ENCODE assay signal across 9 cellular contexts in the genomic region with DNA sequence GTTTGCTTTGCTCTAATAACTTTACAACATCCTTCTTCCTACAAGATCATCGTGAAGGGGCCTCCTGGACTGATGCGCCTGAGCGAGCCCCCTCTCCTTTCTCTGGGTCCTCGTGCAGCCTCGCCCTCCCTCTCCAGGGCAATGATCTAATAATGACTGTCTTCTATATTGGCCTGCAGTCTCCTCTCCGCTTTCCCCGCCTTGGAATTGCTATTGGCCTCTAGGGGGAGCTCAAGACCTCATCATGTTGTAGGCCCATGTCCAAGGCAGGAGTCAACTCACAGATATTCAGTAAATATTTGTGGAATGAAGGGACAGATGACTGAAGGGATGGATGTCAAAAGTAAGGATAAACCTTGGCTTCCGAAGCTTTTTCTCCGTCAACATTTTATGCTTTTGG.
DNase-seq lines count a peak whose midpoint lies in the region; ATAC-seq, FAIRE-seq and TF ChIP-seq lines count a peak whose summit lies in the region.
"Had no signal": no experiment of that assay in that cellular context is flagged by ENCODE, and none has a peak within 500 bp of the region (broad histone marks: within the 10 kb centered on the region; RNA-seq: fewer than 3 reads in every experiment).

No MANE protein-coding gene starts in this region.

- no peak overlapping the region for H3K27ac ChIP-seq in SK-N-MC
- H3K27ac ChIP-seq in pancreas: no peak overlapping the region

- H3K27ac Mint-ChIP-seq in natural killer cell treated with Interleukin-12 subunit alpha and Interleukin-12 subunit beta and Interleukin-15 and Interleukin-18, amount 100 ng/mL, for 72 hours: no peak overlapping the region

- peak in 3 of 4 donors; percentile 79 to 85 (median 80) for ATAC-seq in pancreas
- ATAC-seq in natural killer cell treated with Interleukin-12 subunit alpha and Interleukin-12 subunit beta and Interleukin-15 and Interleukin-18, amount 100 ng/mL, for 72 hours: no peak

- intact Hi-C loops in pancreas (cut with DNase I): no loop called here

- H3K4me1 ChIP-seq in pancreas: no peaks in the 10 kb centered on the region

- no peak overlapping the region for H3K9ac ChIP-seq in SK-N-MC (ENCODE audit: insufficient read length)

- TF ChIP-seq CTCF in fibroblast of villous mesenchyme (IDR thresholded peaks at IDR 0.05; ENCODE audit: insufficient read depth, low read depth, low read length) (no peak), pancreas (IDR thresholded peaks at IDR 0.05) (peak; percentile 52 to 75 (median 64))

- WGBS in pancreas, 2 donors: 4 to 8% methylated on average over 9 of the region's 9 CpGs

- no peaks in the 10 kb centered on the region for H3K9me3 ChIP-seq in SK-N-MC (ENCODE audit: low read depth, low read length)
- H3K9me3 ChIP-seq in pancreas: no peaks in the 10 kb centered on the region

- H3K9me3 Mint-ChIP-seq in natural killer cell treated with Interleukin-12 subunit alpha and Interleukin-12 subunit beta and Interleukin-15 and Interleukin-18, amount 100 ng/mL, for 72 hours: peaks cover 5% of the 10 kb centered on the region

- no peaks in the 10 kb centered on the region for H3K4me1 Mint-ChIP-seq in natural killer cell treated with Interleukin-12 subunit alpha and Interleukin-12 subunit beta and Interleukin-15 and Interleukin-18, amount 100 ng/mL, for 72 hours (ENCODE audit: low read depth in 2 of 2)

- H3K4me3 ChIP-seq in SK-N-MC (no peak overlapping the region), fibroblast of villous mesenchyme (ENCODE audit: low read depth, low read length) (no peak overlapping the region), pancreas (no peak overlapping the region)

- no peaks in the 10 kb centered on the region for H3K27me3 Mint-ChIP-seq in natural killer cell treated with Interleukin-12 subunit alpha and Interleukin-12 subunit beta and Interleukin-15 and Interleukin-18, amount 100 ng/mL, for 72 hours

- H3K27me3 ChIP-seq in pancreas: no peaks in the 10 kb centered on the region

- no peak for FAIRE-seq in pancreas (lab: Jason Lieb, UNC)
- FAIRE-seq: G401.6 had no signal

- no peaks in the 10 kb centered on the region for H3K36me3 Mint-ChIP-seq in natural killer cell treated with Interleukin-12 subunit alpha and Interleukin-12 subunit beta and Interleukin-15 and Interleukin-18, amount 100 ng/mL, for 72 hours

- no peak overlapping the region for H3K4me3 Mint-ChIP-seq in natural killer cell treated with Interleukin-12 subunit alpha and Interleukin-12 subunit beta and Interleukin-15 and Interleukin-18, amount 100 ng/mL, for 72 hours

- DNase-seq in activated CD4-positive, alpha-beta T cell treated with anti-CD3 and anti-CD28 coated beads for 48 hours: peak; percentile 19
- no peak for DNase-seq in activated CD4-positive, alpha-beta T cell treated with anti-CD3 and anti-CD28 coated beads for 1 hour
- DNase-seq in NCI-H146 (lab: John Stamatoyannopoulos, UW) (peak; percentile 89), SK-N-MC (ENCODE audit: low read depth, low spot score) (peak; percentile 62), fibroblast of villous mesenchyme (ENCODE audit: low read depth) (peak; percentile 2), pancreas (peak in 4 of 6 donors; percentile 18 to 56 (median 32)), T-helper 1 cell (no peak)
- no peak for DNase-seq in natural killer cell treated with Interleukin-12 subunit alpha and Interleukin-12 subunit beta and Interleukin-15 and Interleukin-18, amount 100 ng/mL, for 72 hours (ENCODE audit: low spot score)

- H3K36me3 ChIP-seq in SK-N-MC (ENCODE audit: insufficient read depth, low read length) (no peaks in the 10 kb centered on the region), pancreas (no peaks in the 10 kb centered on the region)

Comparison
In these comparisons a context has a peak if more than half of its experiments do, and no peak if none do; other contexts are left out.
1. DNase-seq: peak in activated CD4-positive, alpha-beta T cell treated with anti-CD3 and anti-CD28 coated beads for 48 hours (single experiment), NCI-H146 (single experiment), SK-N-MC (single experiment), fibroblast of villous mesenchyme (single experiment) and pancreas (4 of 6); none in activated CD4-positive, alpha-beta T cell treated with anti-CD3 and anti-CD28 coated beads for 1 hour (single experiment), natural killer cell treated with Interleukin-12 subunit alpha and Interleukin-12 subunit beta and Interleukin-15 and Interleukin-18, amount 100 ng/mL, for 72 hours (single experiment) and T-helper 1 cell (0 of 5).
2. ATAC-seq: peak in pancreas (3 of 4); none in natural killer cell treated with Interleukin-12 subunit alpha and Interleukin-12 subunit beta and Interleukin-15 and Interleukin-18, amount 100 ng/mL, for 72 hours (0 of 2).